Comparison of ENCODE assay signal across 8 cellular contexts in the genomic region with DNA sequence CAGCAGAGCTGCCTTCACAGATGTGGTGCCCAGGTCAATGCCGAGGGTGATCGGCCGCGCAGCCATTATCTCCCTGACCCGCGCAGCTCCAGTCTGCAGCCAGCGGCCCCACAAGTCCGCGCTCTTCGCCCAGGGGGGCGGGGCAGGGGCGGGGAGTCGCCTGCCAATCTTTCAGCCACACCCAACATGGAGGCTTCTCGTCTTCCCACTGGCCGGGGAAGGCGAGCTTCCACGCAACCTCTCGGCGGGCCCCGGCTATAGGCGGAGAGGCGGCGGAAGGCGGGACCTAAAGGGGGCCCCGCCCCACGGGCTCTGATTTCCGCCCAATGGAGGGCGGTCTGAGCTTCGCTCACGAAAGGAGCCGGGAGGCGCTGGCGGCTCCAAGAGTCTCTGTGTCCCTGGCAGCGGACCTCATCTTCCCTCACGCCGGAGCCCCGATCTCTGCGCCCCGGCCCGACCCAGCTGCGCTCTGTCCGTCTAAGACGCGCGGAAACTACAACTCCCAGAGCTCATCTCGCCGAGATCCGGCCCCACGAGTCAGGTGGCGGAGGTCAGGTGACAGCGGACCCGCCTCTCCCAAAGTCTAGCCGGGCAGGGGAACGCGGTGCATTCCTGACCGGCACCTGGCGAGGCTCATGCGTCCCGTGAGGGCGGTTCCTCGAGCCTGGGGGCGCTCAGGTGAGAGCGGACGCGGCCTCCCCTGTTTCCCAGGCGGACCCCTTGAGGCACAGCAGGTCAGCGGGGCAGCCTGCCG. TPM values are rescaled to one million over a fixed set of nuclear protein-coding genes. Genes with fewer than 3 reads are reported as not detected.
DNase-seq lines count a peak whose midpoint lies in the region; TF ChIP-seq lines count a peak whose summit lies in the region.

Gene CTNS (plus strand): TSS at position 607 of the 754 bp plus-strand sequence. CDS start 3,447 bp downstream, outside the sequence.
A gene with protein sequence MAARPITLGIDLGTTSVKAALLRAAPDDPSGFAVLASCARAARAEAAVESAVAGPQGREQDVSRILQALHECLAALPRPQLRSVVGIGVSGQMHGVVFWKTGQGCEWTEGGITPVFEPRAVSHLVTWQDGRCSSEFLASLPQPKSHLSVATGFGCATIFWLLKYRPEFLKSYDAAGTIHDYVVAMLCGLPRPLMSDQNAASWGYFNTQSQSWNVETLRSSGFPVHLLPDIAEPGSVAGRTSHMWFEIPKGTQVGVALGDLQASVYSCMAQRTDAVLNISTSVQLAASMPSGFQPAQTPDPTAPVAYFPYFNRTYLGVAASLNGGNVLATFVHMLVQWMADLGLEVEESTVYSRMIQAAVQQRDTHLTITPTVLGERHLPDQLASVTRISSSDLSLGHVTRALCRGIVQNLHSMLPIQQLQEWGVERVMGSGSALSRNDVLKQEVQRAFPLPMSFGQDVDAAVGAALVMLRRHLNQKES (minus strand): TSS at position 97 of the 754 bp plus-strand sequence. CDS start 31 bp downstream, at position 66.

- H3K27ac Mint-ChIP-seq in nephron: peak within 1 kb of the TSS; percentile 99 to 100 (median 99)
- H3K27ac Mint-ChIP-seq in stimulated activated naive CD8-positive, alpha-beta T cell treated with anti-CD3 and anti-CD28 coated beads, Interleukin-15, Interleukin-2, amounts not matched to agents 100 ng/mL and 50 ng/mL, for 24 hours: peak within 1 kb of the TSS; percentile 96

- no peaks in the 10 kb centered on the region; the same call in 1 of the 2 replicates for H3K36me3 ChIP-seq in H7 (replicated peaks; ENCODE audit: control insufficient read depth, insufficient read depth, low read length)

- H3K27me3 Mint-ChIP-seq in nephron (ENCODE audit: low read depth): peaks cover 3% of the 10 kb centered on the region
- H3K27me3 Mint-ChIP-seq in stimulated activated naive CD8-positive, alpha-beta T cell treated with anti-CD3 and anti-CD28 coated beads, Interleukin-15, Interleukin-2, amounts not matched to agents 100 ng/mL and 50 ng/mL, for 24 hours: no peaks in the 10 kb centered on the region

- peaks cover 12% of the 10 kb centered on the region for H3K36me3 Mint-ChIP-seq in nephron (ENCODE audit: low read depth)
- peaks cover 21% of the 10 kb centered on the region for H3K36me3 Mint-ChIP-seq in stimulated activated naive CD8-positive, alpha-beta T cell treated with anti-CD3 and anti-CD28 coated beads, Interleukin-15, Interleukin-2, amounts not matched to agents 100 ng/mL and 50 ng/mL, for 24 hours (ENCODE audit: low read depth)

- H3K4me3 ChIP-seq in H7 (ENCODE audit: insufficient read depth, low read depth, low read length) (peak within 1 kb of the TSS; percentile 96), fibroblast of pulmonary artery (replicated peaks; ENCODE audit: low read depth, low read length) (peak within 1 kb of the TSS; percentile 85)

- H3K9me3 Mint-ChIP-seq in nephron: no peaks in the 10 kb centered on the region
- H3K9me3 Mint-ChIP-seq in stimulated activated naive CD8-positive, alpha-beta T cell treated with anti-CD3 and anti-CD28 coated beads, Interleukin-15, Interleukin-2, amounts not matched to agents 100 ng/mL and 50 ng/mL, for 24 hours: no peaks in the 10 kb centered on the region

- H3K27me3 ChIP-seq in H7 (ENCODE audit: control insufficient read depth, insufficient read depth, low read length): no peaks in the 10 kb centered on the region

- H3K4me1 Mint-ChIP-seq in nephron: peaks cover 22% of the 10 kb centered on the region
- H3K4me1 Mint-ChIP-seq in stimulated activated naive CD8-positive, alpha-beta T cell treated with anti-CD3 and anti-CD28 coated beads, Interleukin-15, Interleukin-2, amounts not matched to agents 100 ng/mL and 50 ng/mL, for 24 hours (ENCODE audit: low read depth): peaks cover 51% of the 10 kb centered on the region

- TF ChIP-seq CTCF in fibroblast of pulmonary artery (IDR thresholded peaks at IDR 0.05; ENCODE audit: low read length, missing control alignments): no peak
- TF ChIP-seq CTCF in nephron (IDR thresholded peaks at IDR 0.05; ENCODE audit: unreplicated experiment in 3 of 3): no peak

- DNase-seq in ELF-1 (ENCODE audit: low read depth, low spot score): peak; percentile 99
- peak; percentile 100 for DNase-seq in H7
- peak; percentile 95 for DNase-seq in M059J (ENCODE audit: low read depth)
- peak; percentile 96 to 98 for DNase-seq in SHP77 (lab: John Stamatoyannopoulos, UW)
- peak; percentile 93 for DNase-seq in activated effector memory CD4-positive, alpha-beta T cell treated with Interleukin-2 at 50 U/mL for 16 hours
- peak; percentile 96 for DNase-seq in fibroblast of pulmonary artery (ENCODE audit: low read depth)

- peak within 1 kb of the TSS; percentile 93 to 99 (median 98) for H3K4me3 Mint-ChIP-seq in nephron
- peak within 1 kb of the TSS; percentile 89 for H3K4me3 Mint-ChIP-seq in stimulated activated naive CD8-positive, alpha-beta T cell treated with anti-CD3 and anti-CD28 coated beads, Interleukin-15, Interleukin-2, amounts not matched to agents 100 ng/mL and 50 ng/mL, for 24 hours

RNA-seq across cellular contexts. Expression of gene CTNS, which starts in this region (rescaled TPM):
- total RNA-seq in H7 (2014; rRNA removed; shearing (Covaris generic)): 9.6 and 17.9 TPM in 2 replicates
- 13.8 and 17.1 TPM in 2 replicates for total RNA-seq in M059J (2014; rRNA removed; shearing (Covaris generic))

RNA-seq across cellular contexts. Expression of the second gene that starts in this region (rescaled TPM):
- total RNA-seq in H7 (2014; rRNA removed; shearing (Covaris generic)): 22.9 and 27.0 TPM in 2 replicates
- total RNA-seq in M059J (2014; rRNA removed; shearing (Covaris generic)): 8.1 and 14.1 TPM in 2 replicates

Comparison
In these comparisons a context has a peak if more than half of its experiments do, and no peak if none do; other contexts are left out.
1. Peak in every context shown above with its lines: DNase-seq and H3K4me3 ChIP-seq.